Comparison of ENCODE assay signal across 8 cellular contexts in genomic region chr5:173293817-173294672, GRCh38. TPM values are rescaled to one million over a fixed set of nuclear protein-coding genes. Genes with fewer than 3 reads are reported as not detected.
DNase-seq lines count a peak whose midpoint lies in the region; ATAC-seq, FAIRE-seq and TF ChIP-seq lines count a peak whose summit lies in the region.

No MANE protein-coding gene starts in this region.

- H3K36me3 ChIP-seq in bronchial epithelial cell (ENCODE audit: control insufficient read depth, insufficient read depth, low read length) (no peaks in the 10 kb centered on the region), kidney epithelial cell (ENCODE audit: control insufficient read depth, insufficient read depth, low read length) (no peaks in the 10 kb centered on the region)

- DNase-seq in NCI-H1436 (lab: John Stamatoyannopoulos, UW) (peak; percentile 17), NCI-H1436 treated with DMSO at 0.1 percent for 48 hours (lab: John Stamatoyannopoulos, UW) (no peak), NCI-H2171 (lab: John Stamatoyannopoulos, UW) (peak; percentile 33), WTC11 (ENCODE audit: low spot score) (peak; percentile 85), bronchial epithelial cell (ENCODE audit: low read depth) (peak; percentile 48), kidney epithelial cell (ENCODE audit: low read depth) (peak; percentile 26)
- DNase-seq in stimulated activated CD4-positive, alpha-beta T cell treated with anti-CD3 and anti-CD28 coated beads, Interleukin-1b, Interleukin-23, amount 100 ng/mL, for 48 hours = peak; percentile 72

- TF ChIP-seq CTCF in WTC11 (IDR thresholded peaks at IDR 0.05) = peak; percentile 94
- TF ChIP-seq CTCF in bronchial epithelial cell (IDR thresholded peaks at IDR 0.05; ENCODE audit: insufficient read depth, low read length, severe bottlenecking) = peak; percentile 84
- TF ChIP-seq CTCF in kidney epithelial cell (IDR thresholded peaks at IDR 0.05; ENCODE audit: insufficient read depth, low read length, poor library complexity, severe bottlenecking) = peak; percentile 81

- H3K4me3 Mint-ChIP-seq in WTC11 = peak overlapping the region; percentile 63

- no peak overlapping the region for H3K27ac Mint-ChIP-seq in WTC11

- POLR2A ChIA-PET in WTC11 (lab: Charles Lee) = interaction anchor here (0.6 to 7.5 kb wide), 3 partner anchors 17 to 34 kb away, joined by 3 to 55 read pairs (median 12); partner anchors contain the start of gene STC2

- ATAC-seq in HG02973 (IDR thresholded peaks at IDR 0.05; ENCODE audit: unreplicated experiment) = peak; percentile 68
- ATAC-seq in WTC11 = peak; percentile 67

- FAIRE-seq in bronchial epithelial cell (lab: Jason Lieb, UNC) = no peak

- H3K4me3 ChIP-seq in bronchial epithelial cell (ENCODE audit: low read depth, low read length) (no peak overlapping the region), kidney epithelial cell (ENCODE audit: low read depth, low read length) (no peak overlapping the region)

- peaks cover 11% of the 10 kb centered on the region for H3K36me3 Mint-ChIP-seq in WTC11

- CTCF ChIA-PET in WTC11 (lab: Charles Lee) = interaction anchor here (0.6 to 7.7 kb wide), 28 partner anchors 9 to 1023 kb away, joined by 3 to 169 read pairs (median 4); partner anchors contain the start of genes BNIP1, BOD1 and STC2

- H3K4me1 Mint-ChIP-seq in WTC11 = peaks cover 56% of the 10 kb centered on the region

- no peaks in the 10 kb centered on the region for H3K27me3 ChIP-seq in bronchial epithelial cell (ENCODE audit: control insufficient read depth, insufficient read depth, low read length)
- H3K27me3 ChIP-seq in kidney epithelial cell (ENCODE audit: control insufficient read depth, insufficient read depth, low read length) = peaks cover 16% of the 10 kb centered on the region

- H3K27me3 Mint-ChIP-seq in WTC11 (ENCODE audit: low read depth) = peaks cover 36% of the 10 kb centered on the region

- peaks cover 11% of the 10 kb centered on the region for H3K9me3 Mint-ChIP-seq in WTC11

TF ChIP-seq in WTC11, 78 proteins besides CTCF, POLR2A, EP300 and RAD21:
- TF ChIP-seq ZNF317 (CRISPR knock-in tag; IDR thresholded peaks at IDR 0.05; ENCODE audit: borderline replicate concordance, low read depth) (no peak), FOXP1 (CRISPR knock-in tag; IDR thresholded peaks at IDR 0.05; ENCODE audit: borderline replicate concordance) (peak; percentile 46; the same call in 1 of the 2 replicates), MYBL2 (CRISPR knock-in tag; IDR thresholded peaks at IDR 0.05) (0 out of 2 replicates have a peak, but pooled peaks have one; percentile 43), IRF2 (CRISPR knock-in tag; IDR thresholded peaks at IDR 0.05; ENCODE audit: borderline replicate concordance, low read depth) (no peak), CREM (CRISPR knock-in tag; IDR thresholded peaks at IDR 0.05) (no peak), ZNF423 (CRISPR knock-in tag; IDR thresholded peaks at IDR 0.05) (no peak), ZNF671 (CRISPR knock-in tag; IDR thresholded peaks at IDR 0.05) (no peak), ZNF232 (CRISPR knock-in tag; IDR thresholded peaks at IDR 0.05) (no peak), NFYB (CRISPR knock-in tag; conservative IDR thresholded peaks at IDR 0.05; ENCODE audit: low read depth) (no peak), GABPB1 (CRISPR knock-in tag; IDR thresholded peaks at IDR 0.05) (peak; percentile 43; the same call in 1 of the 2 replicates), ARID4B (CRISPR knock-in tag; IDR thresholded peaks at IDR 0.05; ENCODE audit: borderline replicate concordance) (no peak), ZNF263 (CRISPR knock-in tag; IDR thresholded peaks at IDR 0.05; ENCODE audit: low read depth) (no peak), SOX15 (CRISPR knock-in tag; IDR thresholded peaks at IDR 0.05) (no peak), ZNF396 (CRISPR knock-in tag; IDR thresholded peaks at IDR 0.05; ENCODE audit: borderline replicate concordance) (no peak), ATF6 (CRISPR knock-in tag; IDR thresholded peaks at IDR 0.05) (no peak), MAX (CRISPR knock-in tag; IDR thresholded peaks at IDR 0.05) (peak; percentile 64), SP1 (CRISPR knock-in tag; conservative IDR thresholded peaks at IDR 0.05) (peak; percentile 50; the same call in 1 of the 2 replicates), RELA (CRISPR knock-in tag; IDR thresholded peaks at IDR 0.05; ENCODE audit: borderline replicate concordance) (no peak)

RNA-seq across cellular contexts. Expression of gene STC2, which starts 34.2 kb away (rescaled TPM):
- total RNA-seq in WTC11 (2021) (38.5 to 57.0 TPM (median 38.5 TPM) in 3 replicates), bronchial epithelial cell (310 and 440 TPM in 2 replicates), kidney epithelial cell (136 and 219 TPM in 2 replicates)

RNA-seq across cellular contexts. Expression of gene NKX2-5, which starts 59.0 kb away (rescaled TPM):
- 0.57 to 1.9 TPM (median 0.89 TPM) in 3 replicates for total RNA-seq in WTC11 (2021)
- total RNA-seq in bronchial epithelial cell = not detected in 2 replicates
- not detected in 2 replicates for total RNA-seq in kidney epithelial cell
